ENCODE assay signal across 20 cellular contexts in the genomic region with DNA sequence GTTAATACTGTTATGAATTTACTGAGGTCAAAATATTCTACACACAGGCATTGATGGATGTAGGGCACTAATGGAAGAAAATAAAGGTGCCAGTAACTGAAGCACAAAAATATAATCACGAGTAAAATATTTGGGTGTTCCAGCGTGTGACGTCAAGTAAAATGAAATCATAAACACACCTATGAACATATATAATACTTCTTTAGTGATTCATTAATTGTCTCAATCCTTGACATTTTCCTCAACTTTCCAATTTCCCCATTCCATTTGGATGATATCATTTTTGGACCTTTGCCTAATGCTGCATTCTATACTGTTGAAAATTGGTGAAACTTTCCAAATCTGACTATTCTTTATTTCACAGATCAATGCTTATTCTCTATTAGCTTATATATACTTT.
A peak's percentile ranks its signal among the peaks of the same experiment; 100 is the strongest.
DNase-seq lines count a peak whose midpoint lies in the region; ATAC-seq and TF ChIP-seq lines count a peak whose summit lies in the region.
"Had no signal": no experiment of that assay in that cellular context is flagged by ENCODE, and none has a peak within 500 bp of the region (broad histone marks: within the 10 kb centered on the region; RNA-seq: fewer than 3 reads in every experiment).

No MANE protein-coding gene starts in this region.

- H3K9me3 ChIP-seq in OCI-LY7 (ENCODE audit: low read length) (no peaks in the 10 kb centered on the region; the same call in 1 of the 2 replicates), RWPE2 (ENCODE audit: severe bottlenecking) (no peaks in the 10 kb centered on the region)
- H3K9me3 ChIP-seq: BE2C had no signal

- CTCF ChIA-PET in OCI-LY7 (lab: Charles Lee; ENCODE audit: unreplicated experiment): no interaction called here

- peak overlapping the region; percentile 51; the same call in 1 of the 2 replicates for H2AFZ ChIP-seq in OCI-LY7 (ENCODE audit: low read length)
- H2AFZ ChIP-seq: GM23248 had no signal

- no TSS peak for BruUV-seq in OCI-LY7 (replicated peaks; lab: Mats Ljungman, UMichigan)

- H3K36me3 ChIP-seq in OCI-LY7 (ENCODE audit: insufficient read depth, low read length) (no peaks in the 10 kb centered on the region), RWPE2 (ENCODE audit: low read depth) (no peaks in the 10 kb centered on the region)
- H3K36me3 ChIP-seq: BE2C had no signal

- H3K4me2 ChIP-seq in OCI-LY7 (ENCODE audit: low read length): no peak overlapping the region

- no peaks in the 10 kb centered on the region for H4K20me1 ChIP-seq in OCI-LY7 (ENCODE audit: insufficient read depth, low read length)

- no peaks in the 10 kb centered on the region for H3K4me1 ChIP-seq in OCI-LY7 (ENCODE audit: insufficient read depth, low read length, poor library complexity, severe bottlenecking)
- peaks cover 15% of the 10 kb centered on the region for H3K4me1 ChIP-seq in RWPE2 (ENCODE audit: insufficient read depth, poor library complexity, severe bottlenecking)
- H3K4me1 ChIP-seq: BE2C had no signal

- H3K27ac ChIP-seq in OCI-LY7 (ENCODE audit: low read depth, low read length, poor library complexity, severe bottlenecking): no peak overlapping the region
- peak overlapping the region; percentile 64 for H3K27ac ChIP-seq in RWPE2 (ENCODE audit: poor library complexity, severe bottlenecking)
- H3K27ac ChIP-seq in epithelial cell of prostate: peak overlapping the region; percentile 24
- H3K27ac ChIP-seq: GM23248 had no signal

- H3K27me3 ChIP-seq in RWPE2 (ENCODE audit: insufficient read depth, poor library complexity, severe bottlenecking): no peaks in the 10 kb centered on the region
- H3K27me3 ChIP-seq: BE2C had no signal

- ATAC-seq in RWPE2 (ENCODE audit: low read depth) (peak; percentile 79), GM21515 (IDR thresholded peaks at IDR 0.05; ENCODE audit: unreplicated experiment) (no peak), GM21360 (IDR thresholded peaks at IDR 0.05; ENCODE audit: unreplicated experiment) (no peak)
- ATAC-seq: HCT116, K562 had no signal

- POLR2A ChIA-PET in OCI-LY7 (lab: Charles Lee): no interaction called here

- intact Hi-C loops in OCI-LY7 (cut with micrococcal nuclease; ENCODE audit: unreplicated experiment): no loop called here

- H3K9me2 ChIP-seq in OCI-LY7 (ENCODE audit: insufficient read depth, low read length): no peaks in the 10 kb centered on the region

- TF ChIP-seq CTCF in OCI-LY7 (conservative IDR thresholded peaks at IDR 0.05; ENCODE audit: low read length) (no peak), RWPE2 (IDR thresholded peaks at IDR 0.05; ENCODE audit: poor library complexity, severe bottlenecking) (no peak), retinal pigment epithelial cell (conservative IDR thresholded peaks at IDR 0.05; ENCODE audit: low read depth, low read length) (no peak)

- H3K4me3 ChIP-seq in OCI-LY7 (ENCODE audit: low read depth, low read length, poor library complexity, severe bottlenecking): no peak overlapping the region
- H3K4me3 ChIP-seq in RWPE2 (ENCODE audit: severe bottlenecking): no peak overlapping the region
- H3K4me3 ChIP-seq in retinal pigment epithelial cell (ENCODE audit: low read length): no peak overlapping the region
- H3K4me3 ChIP-seq: GM23248, K562 had no signal

- no peak for DNase-seq in OCI-LY7 (ENCODE audit: low spot score)
- DNase-seq in RWPE2 (ENCODE audit: low spot score): no peak
- DNase-seq in epithelial cell of prostate (ENCODE audit: low read depth, low spot score): no peak
- DNase-seq in retinal pigment epithelial cell (ENCODE audit: low read depth): peak; percentile 12
- no peak for DNase-seq in SHP77 treated with DMSO at 0.1 percent for 48 hours (lab: John Stamatoyannopoulos, UW)
- DNase-seq: ACHN; BE2C; C1 segment of cervical spinal cord; CD4-positive, CD25-positive, alpha-beta regulatory T cell; CD8-positive, alpha-beta memory T cell; COR-L47; DMS79 treated with DMSO at 0.1 percent for 48 hours; GF-D8; GM23248; HFFc6; IMR-90 had no signal

- H3K79me2 ChIP-seq in OCI-LY7 (ENCODE audit: insufficient read depth, low read depth, low read length): no peaks in the 10 kb centered on the region
